9 cellular contexts compared by ENCODE assay signal in the genomic region with DNA sequence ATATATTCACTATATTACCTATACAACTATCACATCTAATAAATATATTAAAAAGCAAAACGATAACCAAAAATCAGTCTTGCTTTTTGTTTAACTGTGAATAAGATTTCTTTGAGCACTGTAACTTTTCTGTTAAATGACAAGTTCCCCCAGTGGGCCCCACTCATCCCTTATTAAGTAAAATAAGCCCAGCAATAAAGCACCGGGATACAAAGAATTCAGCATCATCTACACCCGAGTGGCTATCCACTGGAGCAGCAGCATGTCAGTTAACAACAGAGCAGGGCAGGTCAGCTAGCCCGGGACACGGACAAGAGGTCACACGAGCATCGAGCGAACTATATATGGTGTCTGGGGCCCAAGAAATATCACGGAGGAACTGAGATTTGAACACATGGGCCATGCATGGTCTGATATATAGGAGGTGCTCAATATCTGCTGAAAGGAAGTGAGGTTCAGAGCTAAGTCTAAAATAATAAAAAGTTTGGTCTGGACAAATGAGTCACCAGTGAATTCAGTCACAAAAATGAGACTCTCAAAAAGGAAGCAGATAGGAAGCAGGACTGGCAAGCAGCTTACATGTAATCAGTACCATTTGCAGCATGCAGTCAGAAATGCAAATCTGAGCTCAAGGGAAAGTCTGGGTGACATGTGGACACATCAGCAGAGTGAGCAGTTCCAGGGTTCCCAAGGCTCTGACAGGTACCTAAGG. TPM values are rescaled to one million over a fixed set of nuclear protein-coding genes. Genes with fewer than 3 reads are reported as not detected.
A peak's percentile ranks its signal among the peaks of the same experiment; 100 is the strongest.
DNase-seq lines count a peak whose midpoint lies in the region; ATAC-seq, FAIRE-seq and TF ChIP-seq lines count a peak whose summit lies in the region.
"Had no signal": no experiment of that assay in that cellular context is flagged by ENCODE, and none has a peak within 500 bp of the region (broad histone marks: within the 10 kb centered on the region; RNA-seq: fewer than 3 reads in every experiment).

No MANE protein-coding gene starts in this region.

- H3K9me3 ChIP-seq in stomach (no peaks in the 10 kb centered on the region), prostate gland (no peaks in the 10 kb centered on the region)
- H3K9me3 ChIP-seq: SJSA1 had no signal

- 76 to 86% (median 80%) methylated on average over 9 of the region's 9 CpGs for WGBS in stomach, 5 donors
- 76% methylated on average over 9 of the region's 9 CpGs for WGBS in prostate gland

- no peak; the same call in 1 of the 2 replicates for TF ChIP-seq POLR2A in GM12892 (IDR thresholded peaks at IDR 0.05; ENCODE audit: low read depth, low read length)
- TF ChIP-seq POLR2A in stomach (IDR thresholded peaks at IDR 0.05), result no peak
- TF ChIP-seq POLR2A in prostate gland (IDR thresholded peaks at IDR 0.05), result no peak

- FAIRE-seq in GM12892 (lab: Jason Lieb, UNC), result peak; percentile 89

- H3K27me3 ChIP-seq in stomach (no peaks in the 10 kb centered on the region), prostate gland (replicated peaks; ENCODE audit: insufficient read depth) (no peaks in the 10 kb centered on the region)
- H3K27me3 ChIP-seq: SJSA1 had no signal

- H3K4me3 ChIP-seq in stomach (no peak overlapping the region), prostate gland (no peak overlapping the region)
- H3K4me3 ChIP-seq: SJSA1 had no signal

- peak; percentile 36 for DNase-seq in GM12892 (ENCODE audit: insufficient read length)
- peak; percentile 59 for DNase-seq in HS-5 (ENCODE audit: low read depth)
- DNase-seq in dermis blood vessel endothelial cell, result peak; percentile 84
- DNase-seq in stomach, result no peak
- DNase-seq in prostate gland (ENCODE audit: low spot score), result no peak
- no peak for DNase-seq in stimulated activated CD4-positive, alpha-beta T cell treated with anti-CD3 and anti-CD28 coated beads, Interleukin-12 subunit alpha, Interleukin-12 subunit beta, amount 100 ng/mL, for 4 hours
- no peak for DNase-seq in activated CD4-positive, CD25-positive, alpha-beta regulatory T cell treated with anti-CD3 and anti-CD28 coated beads, Interleukin-2, amount 50 U/mL, for 72 hours

- no peak for TF ChIP-seq CTCF in stomach (IDR thresholded peaks at IDR 0.05)
- TF ChIP-seq CTCF in prostate gland (IDR thresholded peaks at IDR 0.05), result no peak

- no peak for TF ChIP-seq EP300 in stomach (IDR thresholded peaks at IDR 0.05)

- H3K36me3 ChIP-seq in stomach (peaks cover 8 to 32% (median 29%) of the 10 kb centered on the region in 4 donors), prostate gland (no peaks in the 10 kb centered on the region)

- peaks cover 7 to 43% (median 20%) of the 10 kb centered on the region in 4 donors for H3K4me1 ChIP-seq in stomach
- H3K4me1 ChIP-seq in prostate gland (replicated peaks), result no peaks in the 10 kb centered on the region

- H3K27ac ChIP-seq in stomach, result no peak overlapping the region
- no peak overlapping the region for H3K27ac ChIP-seq in prostate gland
- H3K27ac ChIP-seq: SJSA1 had no signal

- intact Hi-C loops in stomach (cut with DNase I; ENCODE audit: low total_unique reads), result no loop called here
- intact Hi-C loops in prostate gland (cut with DNase I), result no loop called here

- ATAC-seq in GM21515 (IDR thresholded peaks at IDR 0.05; ENCODE audit: unreplicated experiment), result peak; percentile 55

RNA-seq across cellular contexts. Expression of a gene that starts 4.1 kb away (rescaled TPM):
- 8.2 TPM for polyA plus RNA-seq in GM12892 (2012; ENCODE audit: missing spikeins)
- 14.5 and 16.0 TPM in 2 replicates for total RNA-seq in dermis blood vessel endothelial cell
- total RNA-seq in stomach, result 10 to 100 TPM in 4 of 5 donors, 1 to 10 TPM in 1; 3.1 to 33.8 (median 19.9) TPM
- polyA plus RNA-seq in stomach, result 1 to 10 TPM; 2.0 to 3.1 (median 2.9) TPM
- total RNA-seq in prostate gland, result 10 to 100 TPM; 18.5 to 45.5 TPM

Comparison
In these comparisons a context has a peak if more than half of its experiments do, and no peak if none do; other contexts are left out.
1. DNase-seq: peak in GM12892 (single experiment), HS-5 (single experiment) and dermis blood vessel endothelial cell (single experiment); none in stomach (single experiment), prostate gland (single experiment), stimulated activated CD4-positive, alpha-beta T cell treated with anti-CD3 and anti-CD28 coated beads, Interleukin-12 subunit alpha, Interleukin-12 subunit beta, amount 100 ng/mL, for 4 hours (single experiment) and activated CD4-positive, CD25-positive, alpha-beta regulatory T cell treated with anti-CD3 and anti-CD28 coated beads, Interleukin-2, amount 50 U/mL, for 72 hours (single experiment).